In genomic region chr9:34240021-34240420, GRCh38 we compare ENCODE assay signal across 2 cellular contexts.
TF ChIP-seq lines count a peak whose summit lies in the region.

No MANE protein-coding gene starts in this region.

TF ChIP-seq in GM23338, 12 proteins besides CTCF, POLR2A, EP300 and RAD21 (continued from another document):
- no peak for TF ChIP-seq ZNF462 (CRISPR knock-in tag; IDR thresholded peaks at IDR 0.05)
- TF ChIP-seq JUNB (IDR thresholded peaks at IDR 0.05; ENCODE audit: unreplicated experiment), result no peak
- TF ChIP-seq CREB1 (CRISPR knock-in tag; IDR thresholded peaks at IDR 0.05; ENCODE audit: low read depth), result no peak
- no peak for TF ChIP-seq NANOG (IDR thresholded peaks at IDR 0.05; ENCODE audit: borderline replicate concordance)
- TF ChIP-seq STAT1 (IDR thresholded peaks at IDR 0.05; ENCODE audit: unreplicated experiment), result no peak
- TF ChIP-seq ZNF331 (CRISPR knock-in tag; IDR thresholded peaks at IDR 0.05; ENCODE audit: low read depth), result no peak
- TF ChIP-seq EZH2phosphoT487 (IDR thresholded peaks at IDR 0.05; ENCODE audit: unreplicated experiment), result no peak
- no peak for TF ChIP-seq EZH2 (IDR thresholded peaks at IDR 0.05; ENCODE audit: low read depth, unreplicated experiment)
- TF ChIP-seq REST (IDR thresholded peaks at IDR 0.05; ENCODE audit: unreplicated experiment), result no peak
TF ChIP-seq in GM23338: peak in this region for 0.

TF ChIP-seq in K562, 482 proteins besides CTCF, POLR2A, EP300 and RAD21 (continued from another document):
- TF ChIP-seq STAT6 (CRISPR knock-in tag; IDR thresholded peaks at IDR 0.05) (no peak), CBFB (CRISPR knock-in tag; IDR thresholded peaks at IDR 0.05) (no peak), ZNF79 (CRISPR knock-in tag; IDR thresholded peaks at IDR 0.05; ENCODE audit: low read depth) (no peak), REST (CRISPR knock-in tag; IDR thresholded peaks at IDR 0.05; ENCODE audit: low read depth) (no peak), CREBBP (IDR thresholded peaks at IDR 0.05; ENCODE audit: low read depth, low read length) (no peak)
